ENCODE assay signal across 14 cellular contexts in genomic region chr1:21576031-21576797, GRCh38.
DNase-seq lines count a peak whose midpoint lies in the region; ATAC-seq and TF ChIP-seq lines count a peak whose summit lies in the region.
"Had no signal": no experiment of that assay in that cellular context is flagged by ENCODE, and none has a peak within 500 bp of the region (broad histone marks: within the 10 kb centered on the region; RNA-seq: fewer than 3 reads in every experiment).

No MANE protein-coding gene starts in this region.

- H4K20me1 ChIP-seq in osteoblast (ENCODE audit: insufficient read depth, low read length), result peaks cover 3% of the 10 kb centered on the region
- H4K20me1 ChIP-seq in SK-N-SH (ENCODE audit: insufficient read depth), result no peaks in the 10 kb centered on the region

- TF ChIP-seq EP300 in SK-N-SH (IDR thresholded peaks at IDR 0.05; ENCODE audit: borderline replicate concordance in 1 of 2, low read depth in 1 of 2, low read length in 1 of 2), result no peak

- H3K79me2 ChIP-seq in osteoblast (ENCODE audit: insufficient read depth, low read length), result no peaks in the 10 kb centered on the region
- no peaks in the 10 kb centered on the region for H3K79me2 ChIP-seq in SK-N-SH (ENCODE audit: insufficient read depth)

- no peaks in the 10 kb centered on the region for H3F3A ChIP-seq in SK-N-SH (replicated peaks; ENCODE audit: insufficient read depth)

- ATAC-seq in Right ventricle myocardium inferior (no peak), GM21619 (IDR thresholded peaks at IDR 0.05; ENCODE audit: unreplicated experiment) (no peak)
- ATAC-seq: A549 had no signal

- intact Hi-C loops in left ventricle myocardium inferior (cut with micrococcal nuclease), result loop anchor here (10.0 kb wide), 1 partner anchor 61 kb away; no protein-coding TSS in a partner anchor
- intact Hi-C loops in Right ventricle myocardium inferior (cut with DNase I), result loop anchor here (10.0 kb wide), 1 partner anchor 341 kb away; no protein-coding TSS in a partner anchor

- H3K9me2 ChIP-seq in SK-N-SH, result no peaks in the 10 kb centered on the region

- no peak overlapping the region for H3K4me3 Mint-ChIP-seq in glutamatergic neuron (ENCODE audit: unreplicated experiment)
- H3K4me3 Mint-ChIP-seq: CD4-positive, alpha-beta T cell had no signal

- H2AFZ ChIP-seq in osteoblast (ENCODE audit: low read length), result no peak overlapping the region
- H2AFZ ChIP-seq in SK-N-SH (ENCODE audit: low read depth), result no peak overlapping the region

- 74% methylated on average over 7 of the region's 7 CpGs for WGBS in SK-N-SH (ENCODE audit: low lambda C conversion rate)

- POLR2A ChIA-PET in SK-N-SH (lab: Yijun Ruan, JAX), result no interaction called here

- CTCF ChIA-PET in SK-N-SH (lab: Yijun Ruan, JAX), result interaction anchor here (1.2 to 3.4 kb wide), 7 partner anchors 8 to 344 kb away, joined by 3 to 16 read pairs (median 4); no protein-coding TSS in a partner anchor

- DNase-seq in left ventricle myocardium inferior (no peak), Right ventricle myocardium inferior (ENCODE audit: missing footprints) (no peak), glutamatergic neuron (no peak), osteoblast (ENCODE audit: insufficient read length, low spot score, missing footprints) (peak; percentile 42), SK-N-SH (no peak), cortex of kidney (lab: John Stamatoyannopoulos, UW) (no peak)
- DNase-seq: AML-193; Caco-2; CD4-positive, alpha-beta T cell had no signal

- peaks cover 3% of the 10 kb centered on the region for H3K9me3 ChIP-seq in left ventricle myocardium inferior (replicated peaks)
- H3K9me3 ChIP-seq in osteoblast (ENCODE audit: low read depth, low read length), result peaks cover 2% of the 10 kb centered on the region
- H3K9me3 ChIP-seq in SK-N-SH, result no peaks in the 10 kb centered on the region
- H3K9me3 ChIP-seq: A549, Caco-2, HAP-1 had no signal

- H3K4me3 ChIP-seq in left ventricle myocardium inferior (no peak overlapping the region), osteoblast (ENCODE audit: insufficient read depth, low read length) (no peak overlapping the region), SK-N-SH (ENCODE audit: low read depth in 2 of 2, low read length in 1 of 2) (no peak overlapping the region)
- H3K4me3 ChIP-seq: A549, HAP-1 had no signal

- H3K4me1 ChIP-seq in left ventricle myocardium inferior (peaks cover 24% of the 10 kb centered on the region), osteoblast (ENCODE audit: insufficient read depth, low read length) (peaks cover 11% of the 10 kb centered on the region), SK-N-SH (ENCODE audit: control insufficient read depth in 1 of 2, insufficient read depth in 2 of 2, low read depth in 1 of 2, low read length in 1 of 2) (peaks cover 0 to 5% of the 10 kb centered on the region in 2 experiments; a peak in 2 of 4 replicates)
- H3K4me1 ChIP-seq: Caco-2 had no signal

- H3K9ac ChIP-seq in SK-N-SH, result no peak overlapping the region

- peaks cover 4% of the 10 kb centered on the region for H3K4me1 Mint-ChIP-seq in glutamatergic neuron (ENCODE audit: low read depth, unreplicated experiment)

- no peak for TF ChIP-seq CTCF in left ventricle myocardium inferior (IDR thresholded peaks at IDR 0.05; ENCODE audit: borderline replicate concordance)
- no peak for TF ChIP-seq CTCF in glutamatergic neuron (IDR thresholded peaks at IDR 0.05; ENCODE audit: partially characterized antibody, unreplicated experiment)
- TF ChIP-seq CTCF in osteoblast (IDR thresholded peaks at IDR 0.05; ENCODE audit: extremely low read depth, low read depth, low read length), result no peak
- TF ChIP-seq CTCF in SK-N-SH (IDR thresholded peaks at IDR 0.05), result no peak

- no peak for TF ChIP-seq RAD21 in SK-N-SH (IDR thresholded peaks at IDR 0.05; ENCODE audit: low read length)

- H3K27me3 Mint-ChIP-seq in glutamatergic neuron (ENCODE audit: unreplicated experiment), result peaks cover 5% of the 10 kb centered on the region

- H3K4me2 ChIP-seq in osteoblast (ENCODE audit: insufficient read depth, low read length), result no peak overlapping the region
- H3K4me2 ChIP-seq in SK-N-SH, result no peak overlapping the region
- H3K4me2 ChIP-seq: A549 had no signal

- H3K36me3 Mint-ChIP-seq in glutamatergic neuron (ENCODE audit: unreplicated experiment), result no peaks in the 10 kb centered on the region

- H3K27me3 ChIP-seq in left ventricle myocardium inferior (ENCODE audit: low read depth), result no peaks in the 10 kb centered on the region
- H3K27me3 ChIP-seq in osteoblast (ENCODE audit: insufficient read depth, low read length), result peaks cover 6% of the 10 kb centered on the region
- no peaks in the 10 kb centered on the region for H3K27me3 ChIP-seq in SK-N-SH (ENCODE audit: insufficient read depth)

- H3K9me3 Mint-ChIP-seq in glutamatergic neuron (ENCODE audit: unreplicated experiment), result peaks cover 4% of the 10 kb centered on the region
- H3K9me3 Mint-ChIP-seq: CD4-positive, alpha-beta T cell had no signal

- H3K27ac Mint-ChIP-seq in glutamatergic neuron (ENCODE audit: unreplicated experiment), result peak overlapping the region; percentile 66
- H3K27ac Mint-ChIP-seq: CD4-positive, alpha-beta T cell had no signal

- H3K36me3 ChIP-seq in left ventricle myocardium inferior, result no peaks in the 10 kb centered on the region
- H3K36me3 ChIP-seq in osteoblast (ENCODE audit: insufficient read depth, low read length), result no peaks in the 10 kb centered on the region
- H3K36me3 ChIP-seq in SK-N-SH (replicated peaks in 1 of 2; ENCODE audit: control insufficient read depth in 1 of 2, insufficient read depth in 2 of 2, low read length in 1 of 2), result no peaks in the 10 kb centered on the region
- H3K36me3 ChIP-seq: HAP-1 had no signal

- peak overlapping the region; percentile 95 for H3K27ac ChIP-seq in left ventricle myocardium inferior (replicated peaks)
- no peak overlapping the region for H3K27ac ChIP-seq in osteoblast (ENCODE audit: low read depth, low read length)
- no peak overlapping the region for H3K27ac ChIP-seq in SK-N-SH (ENCODE audit: low read depth in 2 of 2, low read length in 1 of 2)
- H3K27ac ChIP-seq: 22Rv1, A549, C4-2B had no signal

TF ChIP-seq in SK-N-SH, 30 proteins besides CTCF, POLR2A, EP300 and RAD21:
- TF ChIP-seq, protein P1, sequence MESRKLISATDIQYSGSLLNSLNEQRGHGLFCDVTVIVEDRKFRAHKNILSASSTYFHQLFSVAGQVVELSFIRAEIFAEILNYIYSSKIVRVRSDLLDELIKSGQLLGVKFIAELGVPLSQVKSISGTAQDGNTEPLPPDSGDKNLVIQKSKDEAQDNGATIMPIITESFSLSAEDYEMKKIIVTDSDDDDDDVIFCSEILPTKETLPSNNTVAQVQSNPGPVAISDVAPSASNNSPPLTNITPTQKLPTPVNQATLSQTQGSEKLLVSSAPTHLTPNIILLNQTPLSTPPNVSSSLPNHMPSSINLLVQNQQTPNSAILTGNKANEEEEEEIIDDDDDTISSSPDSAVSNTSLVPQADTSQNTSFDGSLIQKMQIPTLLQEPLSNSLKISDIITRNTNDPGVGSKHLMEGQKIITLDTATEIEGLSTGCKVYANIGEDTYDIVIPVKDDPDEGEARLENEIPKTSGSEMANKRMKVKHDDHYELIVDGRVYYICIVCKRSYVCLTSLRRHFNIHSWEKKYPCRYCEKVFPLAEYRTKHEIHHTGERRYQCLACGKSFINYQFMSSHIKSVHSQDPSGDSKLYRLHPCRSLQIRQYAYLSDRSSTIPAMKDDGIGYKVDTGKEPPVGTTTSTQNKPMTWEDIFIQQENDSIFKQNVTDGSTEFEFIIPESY (IDR thresholded peaks at IDR 0.05; ENCODE audit: borderline replicate concordance, low read depth), result no peak
- TF ChIP-seq SMC3 (IDR thresholded peaks at IDR 0.05; ENCODE audit: low read depth, low read length), result no peak
- no peak for TF ChIP-seq GATA2 (CRISPR knock-in tag; IDR thresholded peaks at IDR 0.05)
- TF ChIP-seq EZH2phosphoT487 (IDR thresholded peaks at IDR 0.05; ENCODE audit: borderline replicate concordance, low read depth), result no peak
- TF ChIP-seq MEF2A (IDR thresholded peaks at IDR 0.05; ENCODE audit: borderline replicate concordance, low read depth), result no peak
